In the genomic region with DNA sequence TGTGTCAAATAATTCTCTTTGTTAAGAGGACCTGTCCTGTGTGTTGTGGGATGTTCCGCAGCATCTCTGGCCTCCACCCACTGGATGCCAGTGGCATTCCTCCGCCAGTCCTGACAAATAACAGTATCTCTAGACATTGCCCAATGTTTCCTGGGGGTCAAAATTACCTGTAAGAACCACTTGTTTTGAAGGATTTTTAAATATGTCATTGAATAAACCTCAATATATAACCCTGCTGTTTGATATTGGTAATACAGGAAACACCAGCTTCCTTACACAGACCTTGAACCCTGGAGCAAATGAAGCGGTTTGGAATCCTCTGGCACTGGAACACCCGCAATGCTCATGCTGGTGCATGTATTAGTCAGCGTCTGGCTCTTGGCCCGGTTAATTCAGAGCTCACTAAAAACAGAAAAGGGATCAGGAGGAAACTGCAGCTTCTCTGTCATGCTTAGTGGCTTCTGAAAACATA, we compare ENCODE assay signal across 7 cellular contexts.
DNase-seq lines count a peak whose midpoint lies in the region; TF ChIP-seq lines count a peak whose summit lies in the region.

No MANE protein-coding gene starts in this region.

- no peak overlapping the region for H3K23ac ChIP-seq in mesendoderm (ENCODE audit: low read length)

- H3K4me3 ChIP-seq in HFF-Myc (replicated peaks; ENCODE audit: low read depth, low read length) (no peak overlapping the region), SK-N-MC (peak overlapping the region; percentile 22; the same call in 1 of the 2 replicates), mesendoderm (ENCODE audit: low read length) (no peak overlapping the region)

- no peak overlapping the region for H2BK5ac ChIP-seq in mesendoderm (ENCODE audit: low read length)

- H3K79me2 ChIP-seq in mesendoderm (ENCODE audit: control insufficient read depth, insufficient read depth, low read length): no peaks in the 10 kb centered on the region

- H3K9me3 ChIP-seq in SK-N-MC (ENCODE audit: low read depth, low read length): no peaks in the 10 kb centered on the region

- H3K18ac ChIP-seq in mesendoderm (ENCODE audit: low read length): no peak overlapping the region

- peak; percentile 58 for DNase-seq in HFF-Myc (ENCODE audit: extremely low read depth, low read depth)
- peak; percentile 24 for DNase-seq in SK-N-MC (ENCODE audit: low read depth, low spot score)
- peak; percentile 77 for DNase-seq in fibroblast of gingiva (ENCODE audit: low read depth)
- peak in 8 of 10 donors; percentile 35 to 89 (median 52) for DNase-seq in posterior cingulate gyrus
- no peak for DNase-seq in mesendoderm
- DNase-seq in T1000 (lab: John Stamatoyannopoulos, UW): no peak
- no peak for DNase-seq in iPS-NIHi7 (ENCODE audit: extremely low spot score)

- no peak overlapping the region for H2BK120ac ChIP-seq in mesendoderm (ENCODE audit: low read depth, low read length)

- no peak overlapping the region for H2AK5ac ChIP-seq in mesendoderm (ENCODE audit: low read length)

- WGBS in mesendoderm (ENCODE audit: extremely low coverage, insufficient coverage, low lambda C conversion rate): no CpG with 5 or more reads among the region's 6 CpGs

- H3K56ac ChIP-seq in mesendoderm (ENCODE audit: low read length): no peak overlapping the region

- H4K5ac ChIP-seq in mesendoderm (ENCODE audit: low read length): no peak overlapping the region

- H3K9ac ChIP-seq in SK-N-MC (ENCODE audit: insufficient read length) (no peak overlapping the region), mesendoderm (ENCODE audit: low read length) (no peak overlapping the region)

- no peak overlapping the region for H4K8ac ChIP-seq in mesendoderm (ENCODE audit: low read depth, low read length)

- intact Hi-C loops in posterior cingulate gyrus (cut with DNase I): no loop called here

- H3K36me3 ChIP-seq in SK-N-MC (ENCODE audit: insufficient read depth, low read length) (no peaks in the 10 kb centered on the region), mesendoderm (ENCODE audit: control insufficient read depth, insufficient read depth, low read length) (no peaks in the 10 kb centered on the region)

- H3K27me3 ChIP-seq in mesendoderm (ENCODE audit: insufficient read depth, low read length, poor library complexity): no peaks in the 10 kb centered on the region

- no peak for TF ChIP-seq CTCF in HFF-Myc (IDR thresholded peaks at IDR 0.05; ENCODE audit: low read depth, low read length, missing control alignments)

- H3K4me2 ChIP-seq in mesendoderm (ENCODE audit: low read length): no peak overlapping the region

- H3K79me1 ChIP-seq in mesendoderm (ENCODE audit: low read length): peaks cover 3% of the 10 kb centered on the region

- H3K27ac ChIP-seq in SK-N-MC (no peak overlapping the region), mesendoderm (ENCODE audit: low read depth, low read length) (no peak overlapping the region)

- H3K4me1 ChIP-seq in mesendoderm (ENCODE audit: control insufficient read depth, low read depth, low read length): no peaks in the 10 kb centered on the region

- H2BK15ac ChIP-seq in mesendoderm (replicated peaks; ENCODE audit: low read depth): no peak overlapping the region

- no peak overlapping the region for H3K4ac ChIP-seq in mesendoderm (ENCODE audit: low read depth, low read length)

Comparison
In these comparisons a context has a peak if more than half of its experiments do, and no peak if none do; other contexts are left out.
1. DNase-seq: peak in HFF-Myc (single experiment), SK-N-MC (single experiment), fibroblast of gingiva (single experiment) and posterior cingulate gyrus (8 of 10); none in mesendoderm (single experiment), T1000 (single experiment) and iPS-NIHi7 (single experiment).